22 cellular contexts compared by ENCODE assay signal in genomic region chr13:111241862-111242261, GRCh38.
"Had no signal": no experiment of that assay in that cellular context is flagged by ENCODE, and none has a peak within 500 bp of the region (broad histone marks: within the 10 kb centered on the region; RNA-seq: fewer than 3 reads in every experiment).

No MANE protein-coding gene starts in this region.

- DNase-seq: activated CD4-positive, alpha-beta T cell treated with anti-CD3 and anti-CD28 coated beads for 4 hours; activated CD8-positive, alpha-beta memory T cell treated with anti-CD3 and anti-CD28 coated beads, Interleukin-2, amount 50 U/mL, for 48 hours; activated gamma-delta T cell treated with Interleukin-2 at 50 U/mL for 16 hours; activated naive CD8-positive, alpha-beta T cell treated with anti-CD3 and anti-CD28 coated beads, Interleukin-2, amount 10 ng/mL, durations not matched to agents 7 days and 5 days; activated T-cell treated with anti-CD3 and anti-CD28 coated beads, Interleukin-2, amount 50 U/mL, for 72 hours; colonic mucosa; effector CD4-positive, alpha-beta T cell; foreskin keratinocyte; immature natural killer cell; left cardiac atrium; lower lobe of right lung; posterior cingulate gyrus; stimulated activated CD4-positive, alpha-beta T cell treated with anti-CD3 and anti-CD28 coated beads, Interleukin-15, amount 100 ng/mL, for 24 hours; stimulated activated CD4-positive, alpha-beta T cell treated with anti-CD3 and anti-CD28 coated beads, Interleukin-4, amount 100 ng/mL, for 1 hour; stimulated activated naive CD4-positive, alpha-beta T cell treated with Interleukin-2 at 50 U/mL for 16 hours; T-helper 2 cell had no signal

- H3K27ac Mint-ChIP-seq: activated naive CD8-positive, alpha-beta T cell treated with anti-CD3 and anti-CD28 coated beads, Interleukin-2, amount 10 ng/mL, durations not matched to agents 7 days and 5 days; activated T-cell treated with anti-CD3 and anti-CD28 coated beads, Interleukin-2, amount 50 U/mL, for 72 hours; immature natural killer cell; WTC11 had no signal

- H3K4me1 ChIP-seq: colonic mucosa, foreskin keratinocyte, lower lobe of right lung, right atrium auricular region, suprapubic skin, upper lobe of left lung had no signal

- H3K9me3 ChIP-seq: colonic mucosa, lower lobe of right lung, neutrophil, right atrium auricular region, suprapubic skin, upper lobe of left lung had no signal

- H3K4me1 Mint-ChIP-seq: activated naive CD8-positive, alpha-beta T cell treated with anti-CD3 and anti-CD28 coated beads, Interleukin-2, amount 10 ng/mL, durations not matched to agents 7 days and 5 days had no signal

- H3K27ac ChIP-seq: colonic mucosa, foreskin keratinocyte, lower lobe of right lung, neutrophil, right atrium auricular region, skin epidermis, suprapubic skin, upper lobe of left lung had no signal

- H3K36me3 ChIP-seq: colonic mucosa had no signal

- ATAC-seq: activated T-cell treated with anti-CD3 and anti-CD28 coated beads, Interleukin-2, amount 50 U/mL, for 72 hours; foreskin keratinocyte; left cardiac atrium; lower lobe of right lung had no signal

- H3K27me3 Mint-ChIP-seq: activated naive CD8-positive, alpha-beta T cell treated with anti-CD3 and anti-CD28 coated beads, Interleukin-2, amount 10 ng/mL, durations not matched to agents 7 days and 5 days had no signal

- H3K4me3 ChIP-seq: colonic mucosa, lower lobe of right lung, right atrium auricular region, skin epidermis, suprapubic skin, upper lobe of left lung had no signal

- H3K9me3 Mint-ChIP-seq: activated naive CD8-positive, alpha-beta T cell treated with anti-CD3 and anti-CD28 coated beads, Interleukin-2, amount 10 ng/mL, durations not matched to agents 7 days and 5 days; activated T-cell treated with anti-CD3 and anti-CD28 coated beads, Interleukin-2, amount 50 U/mL, for 72 hours; immature natural killer cell; WTC11 had no signal

- H3K27me3 ChIP-seq: colonic mucosa, foreskin keratinocyte, neutrophil, right atrium auricular region, suprapubic skin, upper lobe of left lung had no signal

- H3K4me3 Mint-ChIP-seq: activated naive CD8-positive, alpha-beta T cell treated with anti-CD3 and anti-CD28 coated beads, Interleukin-2, amount 10 ng/mL, durations not matched to agents 7 days and 5 days; activated T-cell treated with anti-CD3 and anti-CD28 coated beads, Interleukin-2, amount 50 U/mL, for 72 hours; immature natural killer cell; WTC11 had no signal
